In the genomic region with DNA sequence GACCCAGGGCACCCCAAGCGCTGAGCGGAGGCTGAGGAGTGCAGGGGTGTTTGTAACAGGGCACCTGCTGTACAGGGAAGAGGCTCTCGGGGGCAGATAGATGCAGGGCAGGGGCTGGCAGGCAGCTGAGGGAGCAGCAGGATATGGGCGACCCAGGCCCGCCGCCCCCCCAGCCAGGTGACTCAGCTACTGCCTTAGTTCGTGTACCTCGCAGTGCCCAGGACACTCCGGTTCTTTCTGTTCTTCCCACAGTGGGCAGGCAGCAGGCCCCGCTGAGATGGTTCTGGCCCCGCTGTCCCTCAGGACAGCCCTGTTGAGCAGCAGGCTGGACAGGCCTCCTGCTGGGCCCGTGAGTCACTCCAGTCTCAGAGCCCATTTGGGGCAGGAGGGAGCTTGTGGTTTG, we compare ENCODE assay signal across 1 cellular context.
TF ChIP-seq lines count a peak whose summit lies in the region.

No MANE protein-coding gene starts in this region.

TF ChIP-seq in SK-N-SH treated with all-trans-retinoic acid at 6 μM for 48 hours, 23 proteins besides CTCF, POLR2A, EP300 and RAD21 (continued from another document):
- TF ChIP-seq, protein P1, sequence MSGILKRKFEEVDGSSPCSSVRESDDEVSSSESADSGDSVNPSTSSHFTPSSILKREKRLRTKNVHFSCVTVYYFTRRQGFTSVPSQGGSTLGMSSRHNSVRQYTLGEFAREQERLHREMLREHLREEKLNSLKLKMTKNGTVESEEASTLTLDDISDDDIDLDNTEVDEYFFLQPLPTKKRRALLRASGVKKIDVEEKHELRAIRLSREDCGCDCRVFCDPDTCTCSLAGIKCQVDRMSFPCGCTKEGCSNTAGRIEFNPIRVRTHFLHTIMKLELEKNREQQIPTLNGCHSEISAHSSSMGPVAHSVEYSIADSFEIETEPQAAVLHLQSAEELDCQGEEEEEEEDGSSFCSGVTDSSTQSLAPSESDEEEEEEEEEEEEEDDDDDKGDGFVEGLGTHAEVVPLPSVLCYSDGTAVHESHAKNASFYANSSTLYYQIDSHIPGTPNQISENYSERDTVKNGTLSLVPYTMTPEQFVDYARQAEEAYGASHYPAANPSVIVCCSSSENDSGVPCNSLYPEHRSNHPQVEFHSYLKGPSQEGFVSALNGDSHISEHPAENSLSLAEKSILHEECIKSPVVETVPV (CRISPR knock-in tag; IDR thresholded peaks at IDR 0.05): no peak
- TF ChIP-seq ZFP3 (CRISPR knock-in tag; IDR thresholded peaks at IDR 0.05) (no peak), GLIS3 (CRISPR knock-in tag; IDR thresholded peaks at IDR 0.05) (no peak), TCF4 (CRISPR knock-in tag; IDR thresholded peaks at IDR 0.05; ENCODE audit: borderline replicate concordance) (no peak), BACH2 (CRISPR knock-in tag; IDR thresholded peaks at IDR 0.05; ENCODE audit: borderline replicate concordance) (no peak), ZC3H10 (CRISPR knock-in tag; IDR thresholded peaks at IDR 0.05) (no peak), ISL1 (CRISPR knock-in tag; IDR thresholded peaks at IDR 0.05) (no peak)
